8 cellular contexts compared by ENCODE assay signal in genomic region chr1:214281902-214282695, GRCh38. TPM values are rescaled to one million over a fixed set of nuclear protein-coding genes. Genes with fewer than 3 reads are reported as not detected.
DNase-seq lines count a peak whose midpoint lies in the region; ATAC-seq lines count a peak whose summit lies in the region.

No MANE protein-coding gene starts in this region.

- no peaks in the 10 kb centered on the region for H3K36me3 Mint-ChIP-seq in activated CD4-positive, alpha-beta T cell treated with anti-CD3 and anti-CD28 coated beads, Interleukin-2, amount 10 ng/mL, durations not matched to agents 7 days and 5 days (ENCODE audit: low read depth)
- H3K36me3 Mint-ChIP-seq in activated naive CD8-positive, alpha-beta T cell, result no peaks in the 10 kb centered on the region

- peaks cover under 1% of the 10 kb centered on the region for H3K27me3 Mint-ChIP-seq in activated CD4-positive, alpha-beta T cell treated with anti-CD3 and anti-CD28 coated beads, Interleukin-2, amount 10 ng/mL, durations not matched to agents 7 days and 5 days
- H3K27me3 Mint-ChIP-seq in activated naive CD8-positive, alpha-beta T cell, result no peaks in the 10 kb centered on the region

- DNase-seq in activated CD4-positive, alpha-beta T cell treated with anti-CD3 and anti-CD28 coated beads, Interleukin-2, amount 10 ng/mL, durations not matched to agents 7 days and 5 days, result no peak
- no peak for DNase-seq in activated CD4-positive, alpha-beta T cell treated with anti-CD3 and anti-CD28 coated beads, Interleukin-2, amount 50 U/mL, for 4 hours
- peak; percentile 71 for DNase-seq in MG63
- no peak for DNase-seq in left ventricle myocardium superior
- no peak for DNase-seq in sciatic nerve (ENCODE audit: low spot score)
- no peak for DNase-seq in ecto neural progenitor cell (ENCODE audit: low spot score)

- intact Hi-C loops in left ventricle myocardium superior (cut with micrococcal nuclease) (no loop called here), sciatic nerve (cut with DNase I) (no loop called here)

- no peaks in the 10 kb centered on the region for H3K9me3 Mint-ChIP-seq in activated CD4-positive, alpha-beta T cell treated with anti-CD3 and anti-CD28 coated beads, Interleukin-2, amount 10 ng/mL, durations not matched to agents 7 days and 5 days
- no peaks in the 10 kb centered on the region for H3K9me3 Mint-ChIP-seq in activated naive CD8-positive, alpha-beta T cell (ENCODE audit: low read depth)

- H3K27ac Mint-ChIP-seq in activated CD4-positive, alpha-beta T cell treated with anti-CD3 and anti-CD28 coated beads, Interleukin-2, amount 10 ng/mL, durations not matched to agents 7 days and 5 days, result peak overlapping the region; percentile 87
- H3K27ac Mint-ChIP-seq in activated naive CD8-positive, alpha-beta T cell, result peak overlapping the region; percentile 85

- H3K4me3 ChIP-seq in MG63, result peak overlapping the region; percentile 70

- peak; percentile 11 for ATAC-seq in left ventricle myocardium superior
- peak; percentile 23 for ATAC-seq in sciatic nerve
- ATAC-seq in activated CD4-positive, CD25-positive, alpha-beta regulatory T cell treated with anti-CD3 and anti-CD28 coated beads, Interleukin-2, amount 50 U/mL, for 24 hours, result no peak

- peak overlapping the region; percentile 88 for H3K4me3 Mint-ChIP-seq in activated CD4-positive, alpha-beta T cell treated with anti-CD3 and anti-CD28 coated beads, Interleukin-2, amount 10 ng/mL, durations not matched to agents 7 days and 5 days
- H3K4me3 Mint-ChIP-seq in activated naive CD8-positive, alpha-beta T cell, result peak overlapping the region; percentile 94

- no peaks in the 10 kb centered on the region for H3K9me3 ChIP-seq in MG63

- H3K27me3 ChIP-seq in MG63, result no peaks in the 10 kb centered on the region

- peaks cover 41% of the 10 kb centered on the region for H3K4me1 Mint-ChIP-seq in activated CD4-positive, alpha-beta T cell treated with anti-CD3 and anti-CD28 coated beads, Interleukin-2, amount 10 ng/mL, durations not matched to agents 7 days and 5 days
- H3K4me1 Mint-ChIP-seq in activated naive CD8-positive, alpha-beta T cell (ENCODE audit: low read depth), result peaks cover 52% of the 10 kb centered on the region

- POLR2A ChIA-PET in activated CD4-positive, alpha-beta T cell treated with anti-CD3 and anti-CD28 coated beads, Interleukin-2, amount 10 ng/mL, durations not matched to agents 7 days and 5 days (lab: Charles Lee), result no interaction called here

- CTCF ChIA-PET in activated CD4-positive, alpha-beta T cell treated with anti-CD3 and anti-CD28 coated beads, Interleukin-2, amount 10 ng/mL, durations not matched to agents 7 days and 5 days (lab: Charles Lee), result interaction anchor here (0.9 kb wide), 1 partner anchor 10 kb away, joined by 5 read pairs; no protein-coding TSS in a partner anchor

- no peaks in the 10 kb centered on the region for H3K36me3 ChIP-seq in MG63

RNA-seq across cellular contexts. Expression of gene SMYD2, which starts 1.1 kb away (rescaled TPM):
- total RNA-seq in activated CD4-positive, alpha-beta T cell treated with anti-CD3 and anti-CD28 coated beads, Interleukin-2, amount 10 ng/mL, durations not matched to agents 7 days and 5 days, result 10 to 100 TPM; 39.6 to 41.3 TPM
- total RNA-seq in MG63 (2014; rRNA removed; shearing (Covaris generic); ENCODE audit: low replicate concordance), result 52.0 and 73.4 TPM in 2 replicates
- total RNA-seq in left ventricle myocardium superior (234 TPM), sciatic nerve (13.5 TPM)

Comparison
In these comparisons a context has a peak if more than half of its experiments do, and no peak if none do; other contexts are left out.
1. ATAC-seq: peak in left ventricle myocardium superior (single experiment) and sciatic nerve (single experiment); none in activated CD4-positive, CD25-positive, alpha-beta regulatory T cell treated with anti-CD3 and anti-CD28 coated beads, Interleukin-2, amount 50 U/mL, for 24 hours (0 of 2).